26 cellular contexts compared by ENCODE assay signal in genomic region chr20:55271370-55271769, GRCh38.
"Had no signal": no experiment of that assay in that cellular context is flagged by ENCODE, and none has a peak within 500 bp of the region (broad histone marks: within the 10 kb centered on the region; RNA-seq: fewer than 3 reads in every experiment).

No MANE protein-coding gene starts in this region.

- H3K4me3 ChIP-seq: cardiac muscle cell, Peyer's patch had no signal

- DNase-seq: activated CD4-positive, alpha-beta T cell treated with anti-CD3 and anti-CD28 coated beads for 48 hours; activated CD4-positive, alpha-beta T cell treated with anti-CD3 and anti-CD28 coated beads, Interleukin-2, amount 50 U/mL, for 4 hours; activated CD4-positive, CD25-positive, alpha-beta regulatory T cell treated with anti-CD3 and anti-CD28 coated beads, Interleukin-2, amount 50 U/mL, for 72 hours; activated CD8-positive, alpha-beta memory T cell treated with anti-CD3 and anti-CD28 coated beads, Interleukin-2, amount 10 ng/mL, durations not matched to agents 7 days and 5 days; activated CD8-positive, alpha-beta T cell treated with anti-CD3 and anti-CD28 coated beads, Interleukin-2, amount 10 ng/mL, durations not matched to agents 7 days and 5 days; activated effector memory CD4-positive, alpha-beta T cell treated with Interleukin-2 at 50 U/mL for 16 hours; activated naive CD4-positive, alpha-beta T cell; activated T-cell treated with anti-CD3 and anti-CD28 coated beads, Interleukin-2, amount 50 U/mL, for 24 hours; amniotic stem cell; NCI-H1048; NCI-H1930; NCI-H2171; NCI-H226; NCI-H526; NCI-H82; NK-92 treated with Interleukin-12 subunit alpha and Interleukin-12 subunit beta, amount 100 ng/mL, for 24 hours; Peyer's patch; SIG-M5; T-helper 17 cell; T-helper 9 cell had no signal

- H3K27me3 ChIP-seq: cardiac muscle cell, Peyer's patch had no signal

- H3K36me3 ChIP-seq: cardiac muscle cell, Peyer's patch had no signal

- H3K4me1 ChIP-seq: Peyer's patch had no signal

- H3K27ac ChIP-seq: cardiac muscle cell, Peyer's patch had no signal

- ATAC-seq: activated CD8-positive, alpha-beta memory T cell treated with anti-CD3 and anti-CD28 coated beads, Interleukin-2, amount 10 ng/mL, durations not matched to agents 7 days and 5 days; activated CD8-positive, alpha-beta T cell treated with anti-CD3 and anti-CD28 coated beads, Interleukin-2, amount 10 ng/mL, durations not matched to agents 7 days and 5 days; T-helper 17 cell; WTC11 had no signal

- H3K4me3 Mint-ChIP-seq: activated CD8-positive, alpha-beta memory T cell treated with anti-CD3 and anti-CD28 coated beads, Interleukin-2, amount 10 ng/mL, durations not matched to agents 7 days and 5 days; activated CD8-positive, alpha-beta T cell treated with anti-CD3 and anti-CD28 coated beads, Interleukin-2, amount 10 ng/mL, durations not matched to agents 7 days and 5 days; activated naive CD4-positive, alpha-beta T cell treated with anti-CD3 and anti-CD28 coated beads, Interleukin-2, amount 50 U/mL, for 24 hours; activated T-cell treated with anti-CD3 and anti-CD28 coated beads, Interleukin-2, amount 50 U/mL, for 24 hours; activated T-helper 1 cell treated with anti-CD3 and anti-CD28 coated beads, Interleukin-12 subunit alpha, Interleukin-12 subunit beta, Interleukin-2, Interleukin-4 antibody, amounts not matched to agents 30 ng/mL and 10 ng/mL and 1 ng/mL, durations not matched to agents 14 hours and 24 hours and 36 hours; brain; IgD-negative memory B cell; T-helper 17 cell; WTC11 had no signal

- H3K4me1 Mint-ChIP-seq: activated CD8-positive, alpha-beta memory T cell treated with anti-CD3 and anti-CD28 coated beads, Interleukin-2, amount 10 ng/mL, durations not matched to agents 7 days and 5 days; activated naive CD4-positive, alpha-beta T cell treated with anti-CD3 and anti-CD28 coated beads, Interleukin-2, amount 50 U/mL, for 24 hours; IgD-negative memory B cell; T-helper 17 cell; WTC11 had no signal

- H3K9me3 ChIP-seq: Peyer's patch had no signal

- H3K27ac Mint-ChIP-seq: activated CD8-positive, alpha-beta memory T cell treated with anti-CD3 and anti-CD28 coated beads, Interleukin-2, amount 10 ng/mL, durations not matched to agents 7 days and 5 days; activated CD8-positive, alpha-beta T cell treated with anti-CD3 and anti-CD28 coated beads, Interleukin-2, amount 10 ng/mL, durations not matched to agents 7 days and 5 days; activated naive CD4-positive, alpha-beta T cell treated with anti-CD3 and anti-CD28 coated beads, Interleukin-2, amount 50 U/mL, for 24 hours; activated T-cell treated with anti-CD3 and anti-CD28 coated beads, Interleukin-2, amount 50 U/mL, for 24 hours; activated T-helper 1 cell treated with anti-CD3 and anti-CD28 coated beads, Interleukin-12 subunit alpha, Interleukin-12 subunit beta, Interleukin-2, Interleukin-4 antibody, amounts not matched to agents 30 ng/mL and 10 ng/mL and 1 ng/mL, durations not matched to agents 14 hours and 24 hours and 36 hours; brain; IgD-negative memory B cell; T-helper 17 cell; WTC11 had no signal

- H3K27me3 Mint-ChIP-seq: activated CD8-positive, alpha-beta memory T cell treated with anti-CD3 and anti-CD28 coated beads, Interleukin-2, amount 10 ng/mL, durations not matched to agents 7 days and 5 days; activated naive CD4-positive, alpha-beta T cell treated with anti-CD3 and anti-CD28 coated beads, Interleukin-2, amount 50 U/mL, for 24 hours; activated T-cell treated with anti-CD3 and anti-CD28 coated beads, Interleukin-2, amount 50 U/mL, for 24 hours; IgD-negative memory B cell; T-helper 17 cell had no signal
